8 cellular contexts compared by ENCODE assay signal in genomic region chr1:100350787-100351094, GRCh38. TPM values are rescaled to one million over a fixed set of nuclear protein-coding genes. Genes with fewer than 3 reads are reported as not detected.
DNase-seq lines count a peak whose midpoint lies in the region; ATAC-seq and TF ChIP-seq lines count a peak whose summit lies in the region.

No MANE protein-coding gene starts in this region.

- H3K9me3 Mint-ChIP-seq in CD4-positive, CD25-positive, alpha-beta regulatory T cell: peaks cover 0 to 5% (median 0%) of the 10 kb centered on the region in 7 donors
- no peaks in the 10 kb centered on the region for H3K9me3 Mint-ChIP-seq in endodermal cell

- H3K4me1 ChIP-seq in CD4-positive, CD25-positive, alpha-beta regulatory T cell (ENCODE audit: control insufficient read depth, insufficient read depth, low read length, poor library complexity, severe bottlenecking): peaks cover 28% of the 10 kb centered on the region
- H3K4me1 ChIP-seq in OCI-LY1 (ENCODE audit: insufficient read depth, low read length, severe bottlenecking): peaks cover 19% of the 10 kb centered on the region
- no peaks in the 10 kb centered on the region for H3K4me1 ChIP-seq in endodermal cell (ENCODE audit: control insufficient read depth, insufficient read depth, low read length)
- H3K4me1 ChIP-seq in neuron (ENCODE audit: insufficient read depth, low read length): peaks cover 27% of the 10 kb centered on the region

- H3K27me3 Mint-ChIP-seq in CD4-positive, CD25-positive, alpha-beta regulatory T cell: peaks cover 10% of the 10 kb centered on the region
- H3K27me3 Mint-ChIP-seq in endodermal cell (ENCODE audit: insufficient read depth): no peaks in the 10 kb centered on the region

- H2AFZ ChIP-seq in OCI-LY1 (ENCODE audit: low read length): no peak overlapping the region
- peak overlapping the region; percentile 79 for H2AFZ ChIP-seq in neuron (ENCODE audit: low read depth, low read length)

- H3K9ac ChIP-seq in OCI-LY1 (ENCODE audit: low read length): no peak overlapping the region; the same call in 1 of the 2 replicates
- peak overlapping the region; percentile 92 for H3K9ac ChIP-seq in endodermal cell (ENCODE audit: extremely low read depth, low read length, poor library complexity, severe bottlenecking)

- 80 to 87% methylated on average over 7 to 10 of the region's 10 CpGs for WGBS in endodermal cell (ENCODE audit: insufficient coverage in 1 of 2, insufficient read length in 1 of 2), 2 experiments

- H3K36me3 Mint-ChIP-seq in CD4-positive, CD25-positive, alpha-beta regulatory T cell: peaks cover 14% of the 10 kb centered on the region
- peaks cover under 1% of the 10 kb centered on the region for H3K36me3 Mint-ChIP-seq in endodermal cell (ENCODE audit: low read depth)

- peaks cover 4% of the 10 kb centered on the region; the same call in 1 of the 2 replicates for H3F3A ChIP-seq in OCI-LY1 (ENCODE audit: insufficient read depth, low read length)

- H3K4me2 ChIP-seq in OCI-LY1 (ENCODE audit: low read length): peak overlapping the region; percentile 79

- H3K4me3 Mint-ChIP-seq in CD4-positive, CD25-positive, alpha-beta regulatory T cell: peak overlapping the region; percentile 98 to 100 (median 100)
- peak overlapping the region; percentile 98 for H3K4me3 Mint-ChIP-seq in endodermal cell

- H3K79me2 ChIP-seq in OCI-LY1 (ENCODE audit: insufficient read depth, low read length): no peaks in the 10 kb centered on the region

- no peaks in the 10 kb centered on the region for H3K27me3 ChIP-seq in CD4-positive, CD25-positive, alpha-beta regulatory T cell (ENCODE audit: control insufficient read depth, insufficient read depth, low read length)
- H3K27me3 ChIP-seq in OCI-LY1 (ENCODE audit: insufficient read depth, low read length) (no peaks in the 10 kb centered on the region), endodermal cell (ENCODE audit: control insufficient read depth, insufficient read depth, low read length, poor library complexity, severe bottlenecking) (no peaks in the 10 kb centered on the region), neuron (ENCODE audit: insufficient read depth, low read length) (no peaks in the 10 kb centered on the region)

- H3K4me1 Mint-ChIP-seq in CD4-positive, CD25-positive, alpha-beta regulatory T cell: peaks cover 10 to 35% (median 28%) of the 10 kb centered on the region in 4 donors
- peaks cover 20% of the 10 kb centered on the region for H3K4me1 Mint-ChIP-seq in endodermal cell

- TF ChIP-seq CTCF in OCI-LY1 (IDR thresholded peaks at IDR 0.05; ENCODE audit: low read length) (no peak), endodermal cell (conservative IDR thresholded peaks at IDR 0.05) (no peak)

- H3K9me2 ChIP-seq in OCI-LY1 (ENCODE audit: low read depth, low read length): no peaks in the 10 kb centered on the region

- H3K4me3 ChIP-seq in CD4-positive, CD25-positive, alpha-beta regulatory T cell (ENCODE audit: low read depth, low read length): peak overlapping the region; percentile 92
- peak overlapping the region; percentile 68 for H3K4me3 ChIP-seq in OCI-LY1 (ENCODE audit: low read depth, low read length, poor library complexity, severe bottlenecking)
- peak overlapping the region; percentile 98 for H3K4me3 ChIP-seq in endodermal cell (ENCODE audit: low read length)
- H3K4me3 ChIP-seq in neuron (ENCODE audit: low read length): peak overlapping the region; percentile 93

- H3K27ac Mint-ChIP-seq in CD4-positive, CD25-positive, alpha-beta regulatory T cell: peak overlapping the region in 2 of 3 donors; percentile 95 to 98
- H3K27ac Mint-ChIP-seq in endodermal cell: peak overlapping the region; percentile 98

- peaks cover 3% of the 10 kb centered on the region for H3K36me3 ChIP-seq in CD4-positive, CD25-positive, alpha-beta regulatory T cell (ENCODE audit: control insufficient read depth, insufficient read depth, low read length)
- no peaks in the 10 kb centered on the region for H3K36me3 ChIP-seq in OCI-LY1 (ENCODE audit: insufficient read depth, low read length)
- H3K36me3 ChIP-seq in endodermal cell (ENCODE audit: control insufficient read depth, insufficient read depth, low read length): peaks cover 3% of the 10 kb centered on the region
- no peaks in the 10 kb centered on the region for H3K36me3 ChIP-seq in neuron (ENCODE audit: insufficient read depth, low read length)

- no peak for DNase-seq in CD4-positive, CD25-positive, alpha-beta regulatory T cell
- DNase-seq in endodermal cell (no peak), NCI-H2107 treated with DMSO at 0.1 percent for 48 hours (lab: John Stamatoyannopoulos, UW; ENCODE audit: unreplicated experiment) (no peak), NCI-H1105 (lab: John Stamatoyannopoulos, UW) (no peak)
- no peak for DNase-seq in stimulated activated CD4-positive, alpha-beta T cell treated with anti-CD3 and anti-CD28 coated beads, Interleukin-2, amount 100 ng/mL, for 24 hours

- H3K9me3 ChIP-seq in CD4-positive, CD25-positive, alpha-beta regulatory T cell (ENCODE audit: control insufficient read depth in 2 of 2, low read length in 2 of 2): no peaks in the 10 kb centered on the region
- H3K9me3 ChIP-seq in OCI-LY1 (ENCODE audit: low read length) (no peaks in the 10 kb centered on the region), endodermal cell (ENCODE audit: control insufficient read depth, low read length) (no peaks in the 10 kb centered on the region), neuron (ENCODE audit: low read length) (no peaks in the 10 kb centered on the region)

- ATAC-seq in CD4-positive, CD25-positive, alpha-beta regulatory T cell (ENCODE audit: low read depth in 2 of 2): no peak
- ATAC-seq in HG02610 (IDR thresholded peaks at IDR 0.05; ENCODE audit: unreplicated experiment): no peak

- peak overlapping the region; percentile 95 for H3K27ac ChIP-seq in CD4-positive, CD25-positive, alpha-beta regulatory T cell (ENCODE audit: insufficient read depth, low read length, poor library complexity, severe bottlenecking)
- H3K27ac ChIP-seq in OCI-LY1 (ENCODE audit: low read depth, low read length, poor library complexity, severe bottlenecking) (no peak overlapping the region), endodermal cell (ENCODE audit: low read depth, low read length) (peak overlapping the region; percentile 98)

- no peaks in the 10 kb centered on the region for H4K20me1 ChIP-seq in OCI-LY1 (ENCODE audit: insufficient read depth, low read length)

RNA-seq across cellular contexts. Expression of gene CDC14A, which starts 1.6 kb away (rescaled TPM):
- total RNA-seq in CD4-positive, CD25-positive, alpha-beta regulatory T cell: 155 TPM
- 10 to 100 TPM; 33.8 to 40.2 (median 36.3) TPM for polyA plus RNA-seq in CD4-positive, CD25-positive, alpha-beta regulatory T cell
- total RNA-seq in endodermal cell: 10 to 100 TPM; 14.5 to 17.6 TPM
- polyA plus RNA-seq in endodermal cell (2013, experiment 1 of 2): 9.9 TPM
- 10.4 TPM for polyA plus RNA-seq in endodermal cell (2013, experiment 2 of 2)
